In genomic region chr11:19316434-19316833, GRCh38 we compare ENCODE assay signal across 15 cellular contexts.
DNase-seq lines count a peak whose midpoint lies in the region; ATAC-seq and TF ChIP-seq lines count a peak whose summit lies in the region.
"Had no signal": no experiment of that assay in that cellular context is flagged by ENCODE, and none has a peak within 500 bp of the region (broad histone marks: within the 10 kb centered on the region; RNA-seq: fewer than 3 reads in every experiment).

No MANE protein-coding gene starts in this region.

- H3K27me3 ChIP-seq in lung (ENCODE audit: control insufficient read depth, insufficient read depth) (no peaks in the 10 kb centered on the region), BE2C (no peaks in the 10 kb centered on the region)

- no peak for TF ChIP-seq CTCF in fibroblast of pulmonary artery (IDR thresholded peaks at IDR 0.05; ENCODE audit: low read length, missing control alignments)
- TF ChIP-seq CTCF in lung (IDR thresholded peaks at IDR 0.05; ENCODE audit: control extremely low read depth, extremely low read depth): no peak
- no peak for TF ChIP-seq CTCF in BE2C (IDR thresholded peaks at IDR 0.05; ENCODE audit: low read depth, low read length)

- H3K4me1 ChIP-seq in lung (ENCODE audit: control insufficient read depth in 2 of 2, insufficient read depth in 2 of 2, low read length in 2 of 2): no peaks in the 10 kb centered on the region
- no peaks in the 10 kb centered on the region for H3K4me1 ChIP-seq in BE2C

- H3K4me3 ChIP-seq in fibroblast of pulmonary artery (replicated peaks; ENCODE audit: low read depth, low read length) (no peak overlapping the region), lung (no peak overlapping the region), BE2C (ENCODE audit: low read depth, low read length) (no peak overlapping the region)
- H3K4me3 ChIP-seq: esophagus squamous epithelium had no signal

- DNase-seq in NCI-H446 (lab: John Stamatoyannopoulos, UW) (peak; percentile 18 to 69), fibroblast of pulmonary artery (ENCODE audit: low read depth) (peak; percentile 38), lung (ENCODE audit: low spot score) (peak; percentile 56), substantia nigra (lab: John Stamatoyannopoulos, UW) (peak in 31 of 49 donors; percentile 5 to 70 (median 26)), BE2C (no peak), NCI-H1105 (lab: John Stamatoyannopoulos, UW) (no peak), HuH-7.5 (ENCODE audit: low spot score) (no peak), COLO668 (lab: John Stamatoyannopoulos, UW; ENCODE audit: unreplicated experiment) (no peak)
- DNase-seq: activated effector memory CD4-positive, alpha-beta T cell treated with anti-CD3 and anti-CD28 coated beads, Interleukin-2, amount 50 U/mL, for 16 hours; brain microvascular endothelial cell; esophagus squamous epithelium; NCI-H1048; SHP77 treated with DMSO at 0.1 percent for 48 hours; stimulated activated CD4-positive, alpha-beta T cell treated with anti-CD3 and anti-CD28 coated beads, Interleukin-12 subunit alpha, Interleukin-12 subunit beta, amount 100 ng/mL, for 4 hours had no signal

- 61 to 70% methylated on average over 7 of the region's 7 CpGs for WGBS in lung, 2 donors

- no peak overlapping the region for H3K27ac ChIP-seq in lung (ENCODE audit: low read depth in 1 of 2, low read length in 1 of 2)
- no peak overlapping the region for H3K27ac ChIP-seq in substantia nigra (ENCODE audit: low read depth, low read length, poor library complexity, severe bottlenecking)
- H3K27ac ChIP-seq: brain microvascular endothelial cell, esophagus squamous epithelium, neutrophil had no signal

- H3K36me3 ChIP-seq in lung (ENCODE audit: control insufficient read depth in 2 of 2, insufficient read depth in 2 of 2, low read length in 2 of 2): no peaks in the 10 kb centered on the region
- no peaks in the 10 kb centered on the region for H3K36me3 ChIP-seq in BE2C
- H3K36me3 ChIP-seq: brain microvascular endothelial cell, esophagus squamous epithelium, neutrophil had no signal

- ATAC-seq in lung (ENCODE audit: insufficient read depth, low FRiP score): no peak

- H3K9me3 ChIP-seq in lung (ENCODE audit: control insufficient read depth in 2 of 2, insufficient read depth in 1 of 2, low read length in 1 of 2) (no peaks in the 10 kb centered on the region), BE2C (no peaks in the 10 kb centered on the region)
- H3K9me3 ChIP-seq: esophagus squamous epithelium, neutrophil had no signal

Comparison
In these comparisons a context has a peak if more than half of its experiments do, and no peak if none do; other contexts are left out.
1. DNase-seq: peak in NCI-H446 (2 of 2), fibroblast of pulmonary artery (single experiment), lung (single experiment) and substantia nigra (31 of 49); none in BE2C (single experiment), NCI-H1105 (single experiment), HuH-7.5 (single experiment) and COLO668 (single experiment).